ENCODE assay signal across 26 cellular contexts in the genomic region with DNA sequence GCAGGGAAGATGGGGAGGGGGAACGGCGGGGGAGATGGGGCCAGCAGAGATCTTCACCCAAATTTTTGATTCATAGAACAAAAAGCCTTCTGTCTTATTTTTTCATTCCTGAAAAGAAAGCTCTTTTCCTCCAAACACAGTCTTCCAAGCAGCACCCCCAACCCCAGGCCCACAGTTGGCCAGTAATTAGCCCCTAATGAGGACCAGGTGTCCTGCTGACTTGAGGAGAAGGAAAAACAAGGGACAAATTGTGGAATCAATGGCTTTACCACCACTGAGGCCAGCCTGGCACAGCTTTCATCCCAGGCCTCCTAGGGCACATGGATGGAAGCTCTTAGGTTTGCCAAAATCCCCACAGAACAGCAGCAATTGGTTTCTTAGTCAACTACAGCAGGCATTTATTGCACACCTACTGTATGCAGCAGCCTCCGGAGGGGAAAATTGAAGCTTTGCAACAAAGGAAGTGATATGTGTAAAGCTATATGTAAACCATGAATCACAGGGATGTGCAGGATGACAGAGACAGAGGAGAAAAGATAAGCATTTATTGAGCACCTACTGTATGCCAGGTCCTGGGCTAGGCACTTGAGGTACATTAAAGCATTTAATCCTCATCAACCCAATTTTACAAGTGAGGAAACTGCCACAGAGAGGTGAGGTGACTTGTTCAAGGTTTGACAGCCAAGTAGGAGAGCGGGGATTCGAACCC.
DNase-seq lines count a peak whose midpoint lies in the region; ATAC-seq, FAIRE-seq and TF ChIP-seq lines count a peak whose summit lies in the region.
"Had no signal": no experiment of that assay in that cellular context is flagged by ENCODE, and none has a peak within 500 bp of the region (broad histone marks: within the 10 kb centered on the region; RNA-seq: fewer than 3 reads in every experiment).

No MANE protein-coding gene starts in this region.

- H3K79me2 ChIP-seq in H1 (ENCODE audit: control insufficient read depth in 1 of 2, insufficient read depth in 2 of 2, low read length in 2 of 2) (no peaks in the 10 kb centered on the region), trophoblast cell (ENCODE audit: control insufficient read depth, insufficient read depth, low read length, poor library complexity) (no peaks in the 10 kb centered on the region)

- no peak overlapping the region for H2BK5ac ChIP-seq in H1 (ENCODE audit: low read depth, low read length)
- no peak overlapping the region for H2BK5ac ChIP-seq in trophoblast cell (ENCODE audit: low read depth, low read length, poor library complexity)

- POLR2A ChIA-PET in H1 (lab: Charles Lee; ENCODE audit: partially characterized antibody), result no interaction called here

- no peak overlapping the region for H2BK20ac ChIP-seq in H1 (ENCODE audit: low read length)

- TF ChIP-seq RAD21 in H1 (IDR thresholded peaks at IDR 0.05 in 1 of 2, conservative IDR thresholded peaks at IDR 0.05 in 1 of 2; ENCODE audit: low read depth in 2 of 2, low read length in 2 of 2), result no peak

- 78% methylated on average over 3 of the region's 5 CpGs; no CpG with 5 or more reads in 1 of the 2 experiments for WGBS in H1 (ENCODE audit: extremely low coverage in 1 of 2, insufficient coverage in 1 of 2, insufficient read length in 1 of 2, insufficient replicate concordance in 2 of 2, low coverage in 1 of 2, low lambda C conversion rate in 2 of 2, missing lambda C conversion rate in 1 of 2), 2 experiments
- no CpG with 5 or more reads among the region's 5 CpGs for WGBS in trophoblast cell (ENCODE audit: extremely low coverage, insufficient coverage, insufficient read length)

- H4K5ac ChIP-seq in H1 (ENCODE audit: insufficient read length, low read depth, low read length), result no peak overlapping the region

- no peaks in the 10 kb centered on the region for H3K23me2 ChIP-seq in H1 (ENCODE audit: low read depth, low read length)

- H3K23ac ChIP-seq in H1 (ENCODE audit: insufficient read length) (no peak overlapping the region), trophoblast cell (ENCODE audit: low read length) (peak overlapping the region; percentile 33)

- H3K4me1 ChIP-seq in H1 (replicated peaks in 1 of 4; ENCODE audit: control insufficient read depth in 3 of 4, insufficient read depth in 4 of 4, low read length in 3 of 4), result no peaks in the 10 kb centered on the region
- H3K4me1 ChIP-seq in trophoblast cell (ENCODE audit: control insufficient read depth in 1 of 2, insufficient read depth in 2 of 2, low read length in 2 of 2), result peaks cover 0 to 2% of the 10 kb centered on the region in 2 experiments
- H3K4me1 ChIP-seq in mucosa of descending colon (ENCODE audit: low read depth), result peaks cover 8% of the 10 kb centered on the region
- H3K4me1 ChIP-seq: SJSA1 had no signal

- no peaks in the 10 kb centered on the region for H3K79me1 ChIP-seq in H1 (ENCODE audit: low read depth, low read length)
- H3K79me1 ChIP-seq in trophoblast cell (ENCODE audit: low read length), result no peaks in the 10 kb centered on the region

- no peak overlapping the region for H3K18ac ChIP-seq in H1 (ENCODE audit: extremely low read depth, low read length)
- no peak overlapping the region for H3K18ac ChIP-seq in trophoblast cell (ENCODE audit: low read length)

- H4K20me1 ChIP-seq in H1 (replicated peaks in 1 of 2; ENCODE audit: control insufficient read depth in 1 of 2, insufficient read depth in 2 of 2, low read length in 2 of 2), result no peaks in the 10 kb centered on the region

- no peak overlapping the region for H3K27ac ChIP-seq in H1 (ENCODE audit: low read depth, low read length)
- H3K27ac ChIP-seq in trophoblast cell (ENCODE audit: low read depth, low read length), result no peak overlapping the region
- H3K27ac ChIP-seq: 22Rv1, SJSA1 had no signal

- no peaks in the 10 kb centered on the region for H3K9me3 ChIP-seq in H1 (ENCODE audit: insufficient read depth in 2 of 2, low read depth in 1 of 2, low read length in 1 of 2)
- H3K9me3 ChIP-seq in trophoblast cell (ENCODE audit: insufficient read depth, low read depth, low read length), result peaks cover 2% of the 10 kb centered on the region
- no peaks in the 10 kb centered on the region for H3K9me3 ChIP-seq in mucosa of descending colon
- H3K9me3 ChIP-seq: MG63, SJSA1 had no signal

- no peak for TF ChIP-seq EP300 in H1 (IDR thresholded peaks at IDR 0.05; ENCODE audit: borderline replicate concordance in 1 of 2, low read depth in 2 of 2, low read length in 2 of 2)

- CTCF ChIA-PET in H1 (lab: Charles Lee; ENCODE audit: partially characterized antibody), result interaction anchor here (1.0 to 1.2 kb wide), 3 partner anchors 47 to 314 kb away, joined by 3 read pairs; no protein-coding TSS in a partner anchor

- H3K27me3 Mint-ChIP-seq in activated naive CD4-positive, alpha-beta T cell treated with anti-CD3 and anti-CD28 coated beads, Interleukin-2, amount 50 U/mL, for 24 hours, result no peaks in the 10 kb centered on the region
- H3K27me3 Mint-ChIP-seq in activated naive CD8-positive, alpha-beta T cell treated with anti-CD3 and anti-CD28 coated beads for 36 hours, result no peaks in the 10 kb centered on the region

- no peak for TF ChIP-seq POLR2A in H1 (IDR thresholded peaks at IDR 0.05; ENCODE audit: control extremely low read depth in 1 of 2, low read depth in 2 of 2, low read length in 2 of 2)

- FAIRE-seq in H1 (lab: Jason Lieb, UNC), result no peak
- FAIRE-seq: GM12892, H54 had no signal

- H4K91ac ChIP-seq in H1 (replicated peaks; ENCODE audit: insufficient read length, low read length) (no peak overlapping the region), trophoblast cell (ENCODE audit: low read depth, low read length) (no peak overlapping the region)

- ATAC-seq in activated naive CD4-positive, alpha-beta T cell treated with anti-CD3 and anti-CD28 coated beads, Interleukin-2, amount 50 U/mL, for 72 hours, result no peak
- no peak for ATAC-seq in mucosa of descending colon
- ATAC-seq: PC-3 had no signal

- H3K4me3 Mint-ChIP-seq in activated naive CD4-positive, alpha-beta T cell treated with anti-CD3 and anti-CD28 coated beads, Interleukin-2, amount 50 U/mL, for 24 hours, result no peak overlapping the region
- no peak overlapping the region for H3K4me3 Mint-ChIP-seq in activated naive CD8-positive, alpha-beta T cell treated with anti-CD3 and anti-CD28 coated beads for 36 hours

- H2AFZ ChIP-seq in H1 (ENCODE audit: low read length) (no peak overlapping the region), trophoblast cell (ENCODE audit: insufficient read depth, low read length, poor library complexity) (no peak overlapping the region)

- no peaks in the 10 kb centered on the region for H3K9me3 Mint-ChIP-seq in activated naive CD4-positive, alpha-beta T cell treated with anti-CD3 and anti-CD28 coated beads, Interleukin-2, amount 50 U/mL, for 24 hours
- no peaks in the 10 kb centered on the region for H3K9me3 Mint-ChIP-seq in activated naive CD4-positive, alpha-beta T cell treated with anti-CD3 and anti-CD28 coated beads, Interleukin-2, amount 50 U/mL, for 72 hours
- no peaks in the 10 kb centered on the region for H3K9me3 Mint-ChIP-seq in activated naive CD8-positive, alpha-beta T cell treated with anti-CD3 and anti-CD28 coated beads for 36 hours

- H4K8ac ChIP-seq in H1 (ENCODE audit: extremely low read depth, insufficient read depth, low read length), result no peak overlapping the region
- H4K8ac ChIP-seq in trophoblast cell (ENCODE audit: low read depth, low read length), result no peak overlapping the region

- TF ChIP-seq CTCF in H1 (IDR thresholded peaks at IDR 0.05; ENCODE audit: control extremely low read depth in 1 of 3, insufficient read depth in 1 of 3, low read depth in 1 of 3, low read length in 3 of 3) (no peak), mucosa of descending colon (IDR thresholded peaks at IDR 0.05) (no peak)

- no peaks in the 10 kb centered on the region for H3K27me3 ChIP-seq in H1 (replicated peaks in 1 of 4; ENCODE audit: control insufficient read depth in 3 of 4, extremely low read depth in 1 of 4, insufficient read depth in 3 of 4, low read length in 3 of 4)
- no peaks in the 10 kb centered on the region for H3K27me3 ChIP-seq in trophoblast cell (ENCODE audit: insufficient read depth, low read length)
- H3K27me3 ChIP-seq: MG63, SJSA1 had no signal

- intact Hi-C loops in mucosa of descending colon (cut with DNase I, micrococcal nuclease), result no loop called here

- peak overlapping the region; percentile 23 for H3K27ac Mint-ChIP-seq in activated naive CD4-positive, alpha-beta T cell treated with anti-CD3 and anti-CD28 coated beads, Interleukin-2, amount 50 U/mL, for 24 hours
- H3K27ac Mint-ChIP-seq in activated naive CD4-positive, alpha-beta T cell treated with anti-CD3 and anti-CD28 coated beads, Interleukin-2, amount 50 U/mL, for 72 hours, result no peak overlapping the region
- H3K27ac Mint-ChIP-seq in activated naive CD8-positive, alpha-beta T cell treated with anti-CD3 and anti-CD28 coated beads for 36 hours, result no peak overlapping the region

- H3K4ac ChIP-seq in H1 (replicated peaks; ENCODE audit: insufficient read length, low read depth, low read length) (no peak overlapping the region), trophoblast cell (ENCODE audit: low read depth, low read length) (no peak overlapping the region)

- H3K9ac ChIP-seq in H1 (replicated peaks in 1 of 4; ENCODE audit: extremely low read depth in 1 of 4, low read depth in 3 of 4, low read length in 3 of 4), result no peak overlapping the region; a peak in 1 of 7 replicates
- H3K9ac ChIP-seq in trophoblast cell (ENCODE audit: low read length), result no peak overlapping the region

- H3K4me1 Mint-ChIP-seq in activated naive CD4-positive, alpha-beta T cell treated with anti-CD3 and anti-CD28 coated beads, Interleukin-2, amount 50 U/mL, for 24 hours, result no peaks in the 10 kb centered on the region
- no peaks in the 10 kb centered on the region for H3K4me1 Mint-ChIP-seq in activated naive CD8-positive, alpha-beta T cell treated with anti-CD3 and anti-CD28 coated beads for 36 hours

- no peak overlapping the region for H3K4me3 ChIP-seq in H1 (ENCODE audit: extremely low read depth in 1 of 4, insufficient read depth in 2 of 4, low read depth in 3 of 4, low read length in 4 of 4)
- no peak overlapping the region for H3K4me3 ChIP-seq in trophoblast cell (ENCODE audit: low read depth, low read length)
- no peak overlapping the region for H3K4me3 ChIP-seq in mucosa of descending colon
- H3K4me3 ChIP-seq: MG63, SJSA1 had no signal

- no peaks in the 10 kb centered on the region for H3K36me3 ChIP-seq in H1 (ENCODE audit: control insufficient read depth in 2 of 4, insufficient read depth in 4 of 4, low read length in 3 of 4)
- no peaks in the 10 kb centered on the region for H3K36me3 ChIP-seq in trophoblast cell (ENCODE audit: control insufficient read depth in 1 of 2, insufficient read depth in 2 of 2, low read length in 2 of 2)
- H3K36me3 ChIP-seq in mucosa of descending colon (ENCODE audit: low read depth), result no peaks in the 10 kb centered on the region
- H3K36me3 ChIP-seq: MG63, SJSA1 had no signal

- H3K14ac ChIP-seq in H1 (ENCODE audit: insufficient read length) (no peak overlapping the region), trophoblast cell (ENCODE audit: low read length) (no peak overlapping the region)

- H2BK120ac ChIP-seq in H1 (replicated peaks; ENCODE audit: low read depth, low read length), result no peak overlapping the region
- H2BK120ac ChIP-seq in trophoblast cell (ENCODE audit: insufficient read depth, low read length, poor library complexity), result no peak overlapping the region

- no peaks in the 10 kb centered on the region for H3K36me3 Mint-ChIP-seq in activated naive CD4-positive, alpha-beta T cell treated with anti-CD3 and anti-CD28 coated beads, Interleukin-2, amount 50 U/mL, for 24 hours
- H3K36me3 Mint-ChIP-seq in activated naive CD4-positive, alpha-beta T cell treated with anti-CD3 and anti-CD28 coated beads, Interleukin-2, amount 50 U/mL, for 72 hours, result no peaks in the 10 kb centered on the region
- H3K36me3 Mint-ChIP-seq in activated naive CD8-positive, alpha-beta T cell treated with anti-CD3 and anti-CD28 coated beads for 36 hours, result no peaks in the 10 kb centered on the region

- DNase-seq in activated naive CD4-positive, alpha-beta T cell treated with anti-CD3 and anti-CD28 coated beads, Interleukin-2, amount 50 U/mL, for 72 hours (ENCODE audit: low spot score in 2 of 2), result no peak
- DNase-seq in SK-N-DZ (ENCODE audit: low spot score) (peak; percentile 52), H1 (ENCODE audit: low read depth in 1 of 2, low spot score in 2 of 2) (no peak), trophoblast cell (no peak), mucosa of descending colon (no peak), A172 (ENCODE audit: low spot score) (no peak)
- DNase-seq in activated naive CD8-positive, alpha-beta T cell treated with anti-CD3 and anti-CD28 coated beads for 36 hours, result no peak
- DNase-seq: ACHN, Calu3, DMS79 treated with DMSO at 0.1 percent for 48 hours, KBM-7, MG63, NCI-H1417, NCI-H1694, NCI-H2029 treated with DMSO at 0.1 percent for 48 hours, NCI-H2171, NCI-H345, NCI-H524, NCI-H774, PC-3, Right ventricle myocardium superior had no signal

- H3K4me2 ChIP-seq in H1 (ENCODE audit: insufficient read depth in 1 of 2, low read depth in 2 of 2, low read length in 2 of 2) (no peak overlapping the region), trophoblast cell (ENCODE audit: low read length) (no peak overlapping the region)

- H2BK12ac ChIP-seq in H1 (ENCODE audit: low read depth, low read length) (no peak overlapping the region), trophoblast cell (ENCODE audit: low read length) (no peak overlapping the region)

- H2AK5ac ChIP-seq in H1 (ENCODE audit: low read depth, low read length), result no peak overlapping the region
- no peak overlapping the region for H2AK5ac ChIP-seq in trophoblast cell (ENCODE audit: low read length)

- H2BK15ac ChIP-seq in H1 (ENCODE audit: low read length), result no peak overlapping the region

- no peak overlapping the region for H3K56ac ChIP-seq in H1 (replicated peaks; ENCODE audit: insufficient read length, low read depth, low read length)

- H4K12ac ChIP-seq in trophoblast cell (ENCODE audit: low read depth, low read length), result no peak overlapping the region
